In genomic region chr2:160367887-160368286, GRCh38 we compare ENCODE assay signal across 8 cellular contexts.
DNase-seq lines count a peak whose midpoint lies in the region; ATAC-seq, FAIRE-seq and TF ChIP-seq lines count a peak whose summit lies in the region.

No MANE protein-coding gene starts in this region.

- peak; percentile 91 for DNase-seq in ACHN
- peak; percentile 97 for DNase-seq in H4 (ENCODE audit: low spot score)
- peak; percentile 94 for DNase-seq in SK-MEL-5 (ENCODE audit: low read depth, low spot score)
- DNase-seq in Right ventricle myocardium superior = no peak
- no peak for DNase-seq in NCI-H2196 treated with DMSO at 0.1 percent for 48 hours (lab: John Stamatoyannopoulos, UW; ENCODE audit: unreplicated experiment)
- DNase-seq in GM12892 (ENCODE audit: insufficient read length) = no peak

- H3K4me3 ChIP-seq in skeletal muscle tissue (ENCODE audit: low read length in 3 of 3) = peak overlapping the region; percentile 14 to 21 (median 18)

- TF ChIP-seq POLR2A in GM12892 (IDR thresholded peaks at IDR 0.05; ENCODE audit: low read depth, low read length) (no peak), GM18505 (IDR thresholded peaks at IDR 0.05; ENCODE audit: borderline replicate concordance, extremely low read depth, insufficient read depth, insufficient read length) (no peak)

- peaks cover 50 to 72% (median 70%) of the 10 kb centered on the region in 3 donors for H3K4me1 ChIP-seq in skeletal muscle tissue (ENCODE audit: control insufficient read depth in 3 of 3, insufficient read depth in 3 of 3, low read length in 3 of 3)

- H3K27ac ChIP-seq in skeletal muscle tissue (ENCODE audit: low read depth, low read length) = peak overlapping the region; percentile 57

- H3K36me3 ChIP-seq in skeletal muscle tissue (ENCODE audit: control insufficient read depth in 3 of 3, insufficient read depth in 3 of 3, low read length in 3 of 3) = peaks cover 0 to 3% (median 0%) of the 10 kb centered on the region in 3 donors

- FAIRE-seq in GM12892 (lab: Jason Lieb, UNC) = no peak

- intact Hi-C loops in Right ventricle myocardium superior (cut with DNase I) = no loop called here

- ATAC-seq in Right ventricle myocardium superior (ENCODE audit: poor library complexity) (peak; percentile 37), GM18505 (IDR thresholded peaks at IDR 0.05; ENCODE audit: unreplicated experiment) (no peak)

- peak overlapping the region; percentile 16 to 63 (median 39) for H3K9ac ChIP-seq in skeletal muscle tissue (ENCODE audit: low read depth in 1 of 3, low read length in 3 of 3)

- in situ Hi-C loops in ACHN (cut with HindIII; ENCODE audit: low pct_ligation_motif_present, low pct_unique_long_range_greater_than_20kb, low sequenced_read_pairs) = no loop called here
- in situ Hi-C loops in SK-MEL-5 (cut with HindIII; ENCODE audit: low pct_unique_long_range_greater_than_20kb, low sequenced_read_pairs) = no loop called here

- H3K27me3 ChIP-seq in skeletal muscle tissue (ENCODE audit: control insufficient read depth in 3 of 3, insufficient read depth in 3 of 3, low read length in 3 of 3) = no peaks in the 10 kb centered on the region

- H3K9me3 ChIP-seq in skeletal muscle tissue (ENCODE audit: control insufficient read depth in 3 of 3, low read length in 3 of 3) = no peaks in the 10 kb centered on the region

Comparison
In these comparisons a context has a peak if more than half of its experiments do, and no peak if none do; other contexts are left out.
1. DNase-seq: peak in ACHN (single experiment), H4 (single experiment) and SK-MEL-5 (single experiment); none in Right ventricle myocardium superior (single experiment), NCI-H2196 treated with DMSO at 0.1 percent for 48 hours (single experiment) and GM12892 (single experiment).